9 cellular contexts compared by ENCODE assay signal in the genomic region with DNA sequence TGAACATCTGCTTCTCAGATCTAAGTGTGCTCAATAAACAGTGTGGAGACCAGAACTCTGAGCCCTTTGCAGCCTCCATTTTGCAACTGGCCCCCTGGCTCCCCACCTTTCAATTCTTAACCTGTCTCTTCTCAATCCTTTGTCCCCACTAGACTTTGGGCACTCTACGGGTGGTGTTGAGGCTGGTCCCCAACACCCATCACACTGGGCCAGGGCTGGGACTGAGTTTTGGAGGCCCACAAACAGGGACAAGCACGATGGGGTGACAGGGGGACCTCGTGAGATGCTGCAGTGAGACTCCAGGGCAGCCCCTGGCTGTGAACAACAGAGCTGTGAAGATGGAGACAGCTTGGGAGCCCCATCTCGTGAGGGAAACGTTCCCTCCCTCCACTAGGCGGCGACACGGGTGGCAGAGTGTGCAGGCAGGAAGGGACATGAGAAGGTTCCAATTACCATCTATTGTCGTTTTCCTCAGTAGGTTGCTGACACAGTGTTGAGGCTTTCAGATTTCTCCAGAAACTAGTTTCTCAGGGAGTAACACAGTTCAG. TPM values are rescaled to one million over a fixed set of nuclear protein-coding genes. Genes with fewer than 3 reads are reported as not detected.
DNase-seq lines count a peak whose midpoint lies in the region; ATAC-seq and TF ChIP-seq lines count a peak whose summit lies in the region.
"Had no signal": no experiment of that assay in that cellular context is flagged by ENCODE, and none has a peak within 500 bp of the region (broad histone marks: within the 10 kb centered on the region; RNA-seq: fewer than 3 reads in every experiment).

No MANE protein-coding gene starts in this region.

- no peak overlapping the region for H3K4me2 ChIP-seq in fibroblast of lung (ENCODE audit: extremely low read depth, insufficient read depth, low read length)

- H3K27ac ChIP-seq in fibroblast of lung (ENCODE audit: insufficient read depth, low read length), result no peak overlapping the region
- H3K27ac ChIP-seq: uterus had no signal

- H3K9ac ChIP-seq in fibroblast of lung (ENCODE audit: insufficient read depth, low read length), result no peak overlapping the region

- no peak for ATAC-seq in activated CD8-positive, alpha-beta memory T cell treated with anti-CD3 and anti-CD28 coated beads, Interleukin-2, amount 10 ng/mL, durations not matched to agents 7 days and 5 days
- ATAC-seq in HG03135 (IDR thresholded peaks at IDR 0.05; ENCODE audit: unreplicated experiment) (no peak), GM18868 (IDR thresholded peaks at IDR 0.05; ENCODE audit: unreplicated experiment) (no peak)

- H3K27ac Mint-ChIP-seq in activated CD8-positive, alpha-beta memory T cell treated with anti-CD3 and anti-CD28 coated beads, Interleukin-2, amount 10 ng/mL, durations not matched to agents 7 days and 5 days, result peak overlapping the region; percentile 37

- H3K36me3 Mint-ChIP-seq in activated CD8-positive, alpha-beta memory T cell treated with anti-CD3 and anti-CD28 coated beads, Interleukin-2, amount 10 ng/mL, durations not matched to agents 7 days and 5 days, result peaks cover 29% of the 10 kb centered on the region

- H3K4me1 Mint-ChIP-seq in activated CD8-positive, alpha-beta memory T cell treated with anti-CD3 and anti-CD28 coated beads, Interleukin-2, amount 10 ng/mL, durations not matched to agents 7 days and 5 days, result peaks cover 37% of the 10 kb centered on the region

- CTCF ChIA-PET in activated CD8-positive, alpha-beta memory T cell treated with anti-CD3 and anti-CD28 coated beads, Interleukin-2, amount 10 ng/mL, durations not matched to agents 7 days and 5 days (lab: Charles Lee), result interaction anchor here (0.7 to 2.0 kb wide), 6 partner anchors 9 to 174 kb away, joined by 3 to 13 read pairs (median 4); a partner anchor contains a TSS

- H3K4me3 Mint-ChIP-seq in activated CD8-positive, alpha-beta memory T cell treated with anti-CD3 and anti-CD28 coated beads, Interleukin-2, amount 10 ng/mL, durations not matched to agents 7 days and 5 days, result no peak overlapping the region

- TF ChIP-seq CTCF in GM10266 (IDR thresholded peaks at IDR 0.05; ENCODE audit: control insufficient read depth, insufficient read depth, low read depth, missing control alignments), result peak; percentile 56
- TF ChIP-seq CTCF in fibroblast of lung (conservative IDR thresholded peaks at IDR 0.05 in 1 of 2, IDR thresholded peaks at IDR 0.05 in 1 of 2; ENCODE audit: low read depth in 1 of 2, low read length in 2 of 2), result peak in 1 of 2 donors; percentile 60

- H3K4me3 ChIP-seq in fibroblast of lung (replicated peaks in 1 of 4; ENCODE audit: control extremely low read depth in 1 of 4, insufficient read depth in 1 of 4, low read depth in 3 of 4, low read length in 4 of 4) (no peak overlapping the region), skeletal muscle cell (ENCODE audit: low read depth, low read length) (peak overlapping the region; percentile 57)

- DNase-seq in GM10266 (ENCODE audit: extremely low spot score) (peak; percentile 70), NAMALWA (ENCODE audit: low spot score) (peak; percentile 74), fibroblast of lung (ENCODE audit: low read depth in 2 of 2) (peak; percentile 34 to 39), skeletal muscle cell (ENCODE audit: low read depth) (no peak), GM19240 (ENCODE audit: insufficient read length, low spot score) (no peak)
- peak; percentile 83 for DNase-seq in activated CD8-positive, alpha-beta memory T cell treated with anti-CD3 and anti-CD28 coated beads, Interleukin-2, amount 10 ng/mL, durations not matched to agents 7 days and 5 days

- peaks cover 4% of the 10 kb centered on the region for H3K9me3 Mint-ChIP-seq in activated CD8-positive, alpha-beta memory T cell treated with anti-CD3 and anti-CD28 coated beads, Interleukin-2, amount 10 ng/mL, durations not matched to agents 7 days and 5 days (ENCODE audit: low read depth)

- peaks cover 5% of the 10 kb centered on the region for H3K4me1 ChIP-seq in fibroblast of lung (ENCODE audit: control insufficient read depth, extremely low read depth, insufficient read depth, low read length)

- no peak overlapping the region for H2AFZ ChIP-seq in fibroblast of lung (ENCODE audit: low read length)

- H3K27me3 ChIP-seq in fibroblast of lung (ENCODE audit: control insufficient read depth, insufficient read depth, low read length), result no peaks in the 10 kb centered on the region

- no peaks in the 10 kb centered on the region for H3K36me3 ChIP-seq in fibroblast of lung (ENCODE audit: control insufficient read depth, insufficient read depth, low read length)
- H3K36me3 ChIP-seq: uterus had no signal

- H3K79me2 ChIP-seq in fibroblast of lung (ENCODE audit: control insufficient read depth, insufficient read depth, low read length), result peaks cover 6% of the 10 kb centered on the region

- no peaks in the 10 kb centered on the region for H3K27me3 Mint-ChIP-seq in activated CD8-positive, alpha-beta memory T cell treated with anti-CD3 and anti-CD28 coated beads, Interleukin-2, amount 10 ng/mL, durations not matched to agents 7 days and 5 days

- no peaks in the 10 kb centered on the region for H4K20me1 ChIP-seq in fibroblast of lung (ENCODE audit: control insufficient read depth, extremely low read depth, insufficient read depth, low read length)

- no peaks in the 10 kb centered on the region for H3K9me3 ChIP-seq in fibroblast of lung (ENCODE audit: control insufficient read depth, insufficient read depth, low read depth, low read length)
- H3K9me3 ChIP-seq: uterus had no signal

RNA-seq across cellular contexts. Expression of a gene that starts 1.2 kb away (rescaled TPM):
- 10 to 100 TPM; 21.3 to 33.5 TPM for total RNA-seq in activated CD8-positive, alpha-beta memory T cell treated with anti-CD3 and anti-CD28 coated beads, Interleukin-2, amount 10 ng/mL, durations not matched to agents 7 days and 5 days
- 3.9 and 7.4 TPM in 2 replicates for total RNA-seq in fibroblast of lung
- 2.5 and 2.8 TPM in 2 replicates for polyA plus RNA-seq in fibroblast of lung
- polyA plus RNA-seq in fibroblast of lung (2012), result 2.6 and 3.2 TPM in 2 replicates
- polyA minus RNA-seq in fibroblast of lung (ENCODE audit: low replicate concordance), result 14.7 and 16.6 TPM in 2 replicates

RNA-seq across cellular contexts. Expression of a gene that starts 3.5 kb away (rescaled TPM):
- total RNA-seq in activated CD8-positive, alpha-beta memory T cell treated with anti-CD3 and anti-CD28 coated beads, Interleukin-2, amount 10 ng/mL, durations not matched to agents 7 days and 5 days, result 10 to 100 TPM; 10.0 to 10.1 TPM
- 1.8 and 2.5 TPM in 2 replicates for total RNA-seq in fibroblast of lung
- polyA plus RNA-seq in fibroblast of lung, result 2.8 and 3.9 TPM in 2 replicates
- 3.1 and 3.9 TPM in 2 replicates for polyA plus RNA-seq in fibroblast of lung (2012)
- 1.7 and 6.2 TPM in 2 replicates for polyA minus RNA-seq in fibroblast of lung (ENCODE audit: low replicate concordance)

RNA-seq across cellular contexts. Expression of a gene that starts 11.7 kb away (rescaled TPM):
- 100 to 1,000 TPM; 101 to 152 TPM for total RNA-seq in activated CD8-positive, alpha-beta memory T cell treated with anti-CD3 and anti-CD28 coated beads, Interleukin-2, amount 10 ng/mL, durations not matched to agents 7 days and 5 days
- total RNA-seq in fibroblast of lung, result 10.3 and 20.6 TPM in 2 replicates
- polyA plus RNA-seq in fibroblast of lung, result 7.9 and 10.0 TPM in 2 replicates
- 38.7 and 49.1 TPM in 2 replicates for polyA plus RNA-seq in fibroblast of lung (2012)
- 93.8 and 122 TPM in 2 replicates for polyA minus RNA-seq in fibroblast of lung (ENCODE audit: low replicate concordance)

RNA-seq across cellular contexts. Expression of a gene that starts 29.9 kb away (rescaled TPM):
- 10 to 100 TPM; 54.0 to 75.8 TPM for total RNA-seq in activated CD8-positive, alpha-beta memory T cell treated with anti-CD3 and anti-CD28 coated beads, Interleukin-2, amount 10 ng/mL, durations not matched to agents 7 days and 5 days
- total RNA-seq in fibroblast of lung, result 17.2 and 23.0 TPM in 2 replicates
- 3.6 and 4.0 TPM in 2 replicates for polyA plus RNA-seq in fibroblast of lung
- polyA plus RNA-seq in fibroblast of lung (2012), result 6.4 and 9.2 TPM in 2 replicates
- polyA minus RNA-seq in fibroblast of lung (ENCODE audit: low replicate concordance), result 2.8 and 8.5 TPM in 2 replicates

Comparison
In these comparisons a context has a peak if more than half of its experiments do, and no peak if none do; other contexts are left out.
1. DNase-seq: peak in GM10266 (single experiment), NAMALWA (single experiment), activated CD8-positive, alpha-beta memory T cell treated with anti-CD3 and anti-CD28 coated beads, Interleukin-2, amount 10 ng/mL, durations not matched to agents 7 days and 5 days (single experiment) and fibroblast of lung (2 of 2); none in skeletal muscle cell (single experiment) and GM19240 (single experiment).